Comparison of ENCODE assay signal across 8 cellular contexts in genomic region chr6:100880901-100881706, GRCh38. TPM values are rescaled to one million over a fixed set of nuclear protein-coding genes. Genes with fewer than 3 reads are reported as not detected.
DNase-seq lines count a peak whose midpoint lies in the region; ATAC-seq and TF ChIP-seq lines count a peak whose summit lies in the region.

A gene with protein sequence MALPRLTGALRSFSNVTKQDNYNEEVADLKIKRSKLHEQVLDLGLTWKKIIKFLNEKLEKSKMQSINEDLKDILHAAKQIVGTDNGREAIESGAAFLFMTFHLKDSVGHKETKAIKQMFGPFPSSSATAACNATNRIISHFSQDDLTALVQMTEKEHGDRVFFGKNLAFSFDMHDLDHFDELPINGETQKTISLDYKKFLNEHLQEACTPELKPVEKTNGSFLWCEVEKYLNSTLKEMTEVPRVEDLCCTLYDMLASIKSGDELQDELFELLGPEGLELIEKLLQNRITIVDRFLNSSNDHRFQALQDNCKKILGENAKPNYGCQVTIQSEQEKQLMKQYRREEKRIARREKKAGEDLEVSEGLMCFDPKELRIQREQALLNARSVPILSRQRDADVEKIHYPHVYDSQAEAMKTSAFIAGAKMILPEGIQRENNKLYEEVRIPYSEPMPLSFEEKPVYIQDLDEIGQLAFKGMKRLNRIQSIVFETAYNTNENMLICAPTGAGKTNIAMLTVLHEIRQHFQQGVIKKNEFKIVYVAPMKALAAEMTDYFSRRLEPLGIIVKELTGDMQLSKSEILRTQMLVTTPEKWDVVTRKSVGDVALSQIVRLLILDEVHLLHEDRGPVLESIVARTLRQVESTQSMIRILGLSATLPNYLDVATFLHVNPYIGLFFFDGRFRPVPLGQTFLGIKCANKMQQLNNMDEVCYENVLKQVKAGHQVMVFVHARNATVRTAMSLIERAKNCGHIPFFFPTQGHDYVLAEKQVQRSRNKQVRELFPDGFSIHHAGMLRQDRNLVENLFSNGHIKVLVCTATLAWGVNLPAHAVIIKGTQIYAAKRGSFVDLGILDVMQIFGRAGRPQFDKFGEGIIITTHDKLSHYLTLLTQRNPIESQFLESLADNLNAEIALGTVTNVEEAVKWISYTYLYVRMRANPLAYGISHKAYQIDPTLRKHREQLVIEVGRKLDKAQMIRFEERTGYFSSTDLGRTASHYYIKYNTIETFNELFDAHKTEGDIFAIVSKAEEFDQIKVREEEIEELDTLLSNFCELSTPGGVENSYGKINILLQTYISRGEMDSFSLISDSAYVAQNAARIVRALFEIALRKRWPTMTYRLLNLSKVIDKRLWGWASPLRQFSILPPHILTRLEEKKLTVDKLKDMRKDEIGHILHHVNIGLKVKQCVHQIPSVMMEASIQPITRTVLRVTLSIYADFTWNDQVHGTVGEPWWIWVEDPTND (N-terminal part only) (minus strand): TSS chr6:100881329. CDS start chr6:100867997, 13,332 bp downstream.

- H3K4me3 Mint-ChIP-seq in natural killer cell treated with Interleukin-12 subunit alpha and Interleukin-12 subunit beta and Interleukin-15 and Interleukin-18, amount 100 ng/mL, for 72 hours: peak within 1 kb of the TSS; percentile 99

- H3K9me3 Mint-ChIP-seq in natural killer cell treated with Interleukin-12 subunit alpha and Interleukin-12 subunit beta and Interleukin-15 and Interleukin-18, amount 100 ng/mL, for 72 hours: no peaks in the 10 kb centered on the region

- peaks cover 2% of the 10 kb centered on the region; the same call in 1 of the 2 replicates for H3K36me3 ChIP-seq in KOPT-K1 (ENCODE audit: insufficient read depth, low read length)

- TF ChIP-seq CTCF in fibroblast of mammary gland (conservative IDR thresholded peaks at IDR 0.05; ENCODE audit: control insufficient read depth, insufficient read depth, low read depth, low read length): no peak

- peak; percentile 99 for ATAC-seq in GM21825 (IDR thresholded peaks at IDR 0.05; ENCODE audit: unreplicated experiment)
- ATAC-seq in natural killer cell treated with Interleukin-12 subunit alpha and Interleukin-12 subunit beta and Interleukin-15 and Interleukin-18, amount 100 ng/mL, for 72 hours: peak; percentile 98 to 99

- peak within 1 kb of the TSS; percentile 97 to 98 for H3K27ac Mint-ChIP-seq in natural killer cell treated with Interleukin-12 subunit alpha and Interleukin-12 subunit beta and Interleukin-15 and Interleukin-18, amount 100 ng/mL, for 72 hours

- no peaks in the 10 kb centered on the region for H3K27me3 Mint-ChIP-seq in natural killer cell treated with Interleukin-12 subunit alpha and Interleukin-12 subunit beta and Interleukin-15 and Interleukin-18, amount 100 ng/mL, for 72 hours

- peak within 1 kb of the TSS; percentile 97 for H3K4me3 ChIP-seq in fibroblast of mammary gland (ENCODE audit: control insufficient read depth, low read depth, low read length)

- no peaks in the 10 kb centered on the region for H3K9me3 ChIP-seq in KOPT-K1 (ENCODE audit: insufficient read depth, low read length, poor library complexity, severe bottlenecking)

- H3K27ac ChIP-seq in KOPT-K1 (ENCODE audit: low read depth, low read length, poor library complexity, severe bottlenecking): peak within 1 kb of the TSS; percentile 80

- H3K4me1 Mint-ChIP-seq in natural killer cell treated with Interleukin-12 subunit alpha and Interleukin-12 subunit beta and Interleukin-15 and Interleukin-18, amount 100 ng/mL, for 72 hours (ENCODE audit: low read depth in 2 of 2): peaks cover 21 to 49% of the 10 kb centered on the region in 2 donors

- H3K36me3 Mint-ChIP-seq in natural killer cell treated with Interleukin-12 subunit alpha and Interleukin-12 subunit beta and Interleukin-15 and Interleukin-18, amount 100 ng/mL, for 72 hours: peaks cover 5% of the 10 kb centered on the region

- peak; percentile 97 for DNase-seq in Daoy (ENCODE audit: low read depth)
- peak; percentile 89 for DNase-seq in RPMI8226
- DNase-seq in activated T-helper 1 cell treated with anti-CD3 and anti-CD28 coated beads, Interleukin-2, amount 50 U/mL, for 16 hours (ENCODE audit: low read depth in 1 of 2, low spot score in 1 of 2): peak; percentile 76 to 80
- DNase-seq in fibroblast of mammary gland (ENCODE audit: low read depth): peak; percentile 90
- DNase-seq in natural killer cell treated with Interleukin-12 subunit alpha and Interleukin-12 subunit beta and Interleukin-15 and Interleukin-18, amount 100 ng/mL, for 72 hours (ENCODE audit: low spot score): peak; percentile 97
- peak; percentile 89 for DNase-seq in stimulated activated naive CD4-positive, alpha-beta T cell treated with Interleukin-2 at 50 U/mL for 16 hours (lab: John Stamatoyannopoulos, UW)

RNA-seq across cellular contexts. Expression of the gene that starts here (rescaled TPM):
- total RNA-seq in Daoy (2014; rRNA removed; shearing (Covaris generic)): 33.6 and 36.3 TPM in 2 replicates
- total RNA-seq in natural killer cell treated with Interleukin-12 subunit alpha and Interleukin-12 subunit beta and Interleukin-15 and Interleukin-18, amount 100 ng/mL, for 72 hours: 10 to 100 TPM; 61.7 to 81.6 TPM

Comparison
In these comparisons a context has a peak if more than half of its experiments do, and no peak if none do; other contexts are left out.
1. Peak in every context shown above with its lines: DNase-seq, ATAC-seq, H3K4me3 ChIP-seq and H3K27ac ChIP-seq.